8 cellular contexts compared by ENCODE assay signal in genomic region chr17:76585649-76586593, GRCh38. TPM values are rescaled to one million over a fixed set of nuclear protein-coding genes. Genes with fewer than 3 reads are reported as not detected.
DNase-seq lines count a peak whose midpoint lies in the region; ATAC-seq, FAIRE-seq and TF ChIP-seq lines count a peak whose summit lies in the region.

ST6GALNAC2 (minus strand) TSS chr17:76585860; CDS start chr17:76585808, 52 bp downstream.

- no peaks in the 10 kb centered on the region for H3K36me3 Mint-ChIP-seq in activated B cell treated with CpG ODN at 0.5 μM for 24 hours (ENCODE audit: low read depth)

- no peaks in the 10 kb centered on the region for H3K79me2 ChIP-seq in H1 (ENCODE audit: control insufficient read depth in 1 of 2, insufficient read depth in 2 of 2, low read length in 2 of 2)

- H3K4me1 ChIP-seq in H1 (replicated peaks in 1 of 4; ENCODE audit: control insufficient read depth in 3 of 4, insufficient read depth in 4 of 4, low read length in 3 of 4), result peaks cover 0 to 22% (median 11%) of the 10 kb centered on the region in 4 experiments; a peak in 6 of 7 replicates
- H3K4me1 ChIP-seq in mesenchymal stem cell (ENCODE audit: control insufficient read depth, insufficient read depth, low read depth, low read length), result peaks cover 15% of the 10 kb centered on the region

- no peak for TF ChIP-seq EP300 in H1 (IDR thresholded peaks at IDR 0.05; ENCODE audit: borderline replicate concordance in 1 of 2, low read depth in 2 of 2, low read length in 2 of 2)

- POLR2A ChIA-PET in activated B cell treated with CpG ODN at 0.5 μM for 24 hours (lab: Charles Lee), result interaction anchor here (0.6 to 2.0 kb wide), 6 partner anchors 29 to 1432 kb away, joined by 3 to 18 read pairs (median 8); partner anchors contain the start of gene PRPSAP1
- POLR2A ChIA-PET in H1 (lab: Charles Lee; ENCODE audit: partially characterized antibody), result interaction anchor here (0.7 to 1.9 kb wide), 7 partner anchors 13 to 151 kb away, joined by 3 to 6 read pairs (median 3); no protein-coding TSS in a partner anchor

- no peak within 1 kb of the TSS for H3K56ac ChIP-seq in H1 (replicated peaks; ENCODE audit: insufficient read length, low read depth, low read length)

- peaks cover 39% of the 10 kb centered on the region for H3K27me3 Mint-ChIP-seq in activated B cell treated with CpG ODN at 0.5 μM for 24 hours

- no peak for TF ChIP-seq POLR2A in H1 (IDR thresholded peaks at IDR 0.05; ENCODE audit: control extremely low read depth in 1 of 2, low read depth in 2 of 2, low read length in 2 of 2)

- H3K4me3 ChIP-seq in MG63 (peak within 1 kb of the TSS; percentile 53), H1 (ENCODE audit: extremely low read depth in 1 of 4, insufficient read depth in 2 of 4, low read depth in 3 of 4, low read length in 4 of 4) (peak within 1 kb of the TSS; percentile 42 to 81 (median 48)), mesenchymal stem cell (ENCODE audit: insufficient read depth in 1 of 2, low read depth in 1 of 2, low read length in 2 of 2) (peak within 1 kb of the TSS; percentile 32 to 75)

- H3K18ac ChIP-seq in H1 (ENCODE audit: extremely low read depth, low read length), result peak within 1 kb of the TSS; percentile 48; the same call in 1 of the 2 replicates
- H3K18ac ChIP-seq in mesenchymal stem cell (ENCODE audit: low read depth in 1 of 2, low read length in 2 of 2), result peak within 1 kb of the TSS; percentile 77

- TF ChIP-seq RAD21 in H1 (IDR thresholded peaks at IDR 0.05 in 1 of 2, conservative IDR thresholded peaks at IDR 0.05 in 1 of 2; ENCODE audit: low read depth in 2 of 2, low read length in 2 of 2), result no peak; a peak in 1 of 4 replicates

- intact Hi-C loops in activated B cell treated with CpG ODN at 0.5 μM for 24 hours (cut with micrococcal nuclease), result loop anchor here (5.0 kb wide), 1 partner anchor 36 kb away; no protein-coding TSS in a partner anchor

- FAIRE-seq in H1 (lab: Jason Lieb, UNC), result no peak

- H3K36me3 ChIP-seq in MG63 (no peaks in the 10 kb centered on the region), H1 (ENCODE audit: control insufficient read depth in 2 of 4, insufficient read depth in 4 of 4, low read length in 3 of 4) (peaks cover 0 to 9% (median 0%) of the 10 kb centered on the region in 4 experiments; a peak in 1 of 8 replicates), mesenchymal stem cell (ENCODE audit: control insufficient read depth in 1 of 2, insufficient read depth in 2 of 2, low read depth in 1 of 2, low read length in 2 of 2) (no peaks in the 10 kb centered on the region)

- H2BK20ac ChIP-seq in H1 (ENCODE audit: low read length), result no peak within 1 kb of the TSS

- no peak within 1 kb of the TSS for H3K23ac ChIP-seq in H1 (ENCODE audit: insufficient read length)
- H3K23ac ChIP-seq in mesenchymal stem cell (ENCODE audit: low read length in 2 of 2), result peak within 1 kb of the TSS in 1 of 2 experiments; percentile 75

- H2BK120ac ChIP-seq in H1 (replicated peaks; ENCODE audit: low read depth, low read length), result no peak within 1 kb of the TSS
- no peak within 1 kb of the TSS for H2BK120ac ChIP-seq in mesenchymal stem cell (ENCODE audit: low read depth, low read length)

- H4K5ac ChIP-seq in H1 (ENCODE audit: insufficient read length, low read depth, low read length), result no peak within 1 kb of the TSS

- CTCF ChIA-PET in activated B cell treated with CpG ODN at 0.5 μM for 24 hours (lab: Charles Lee), result interaction anchor here (1.0 to 1.2 kb wide), 2 partner anchors 28 to 38 kb away, joined by 3 to 4 read pairs; no protein-coding TSS in a partner anchor
- CTCF ChIA-PET in H1 (lab: Charles Lee; ENCODE audit: partially characterized antibody), result interaction anchor here (0.5 to 2.6 kb wide), 15 partner anchors 10 to 1414 kb away, joined by 3 to 12 read pairs (median 4); no protein-coding TSS in a partner anchor

- H3K9me3 Mint-ChIP-seq in activated B cell treated with CpG ODN at 0.5 μM for 24 hours, result no peaks in the 10 kb centered on the region

- H3K27ac Mint-ChIP-seq in activated B cell treated with CpG ODN at 0.5 μM for 24 hours, result no peak within 1 kb of the TSS

- H4K8ac ChIP-seq in H1 (ENCODE audit: extremely low read depth, insufficient read depth, low read length) (no peak within 1 kb of the TSS), mesenchymal stem cell (ENCODE audit: low read length) (peak within 1 kb of the TSS; percentile 48)

- H3K14ac ChIP-seq in H1 (ENCODE audit: insufficient read length) (no peak within 1 kb of the TSS), mesenchymal stem cell (ENCODE audit: low read length in 2 of 2) (peak within 1 kb of the TSS in 1 of 2 experiments; percentile 71)

- H4K91ac ChIP-seq in H1 (replicated peaks; ENCODE audit: insufficient read length, low read length) (no peak within 1 kb of the TSS), mesenchymal stem cell (ENCODE audit: low read length) (peak within 1 kb of the TSS; percentile 89)

- no peak within 1 kb of the TSS for H3K4ac ChIP-seq in H1 (replicated peaks; ENCODE audit: insufficient read length, low read depth, low read length)
- H3K4ac ChIP-seq in mesenchymal stem cell (ENCODE audit: low read depth in 1 of 2, low read length in 2 of 2), result no peak within 1 kb of the TSS

- peak within 1 kb of the TSS; percentile 75 for H3K4me3 Mint-ChIP-seq in activated B cell treated with CpG ODN at 0.5 μM for 24 hours

- H3K23me2 ChIP-seq in H1 (ENCODE audit: low read depth, low read length), result peaks cover 13% of the 10 kb centered on the region

- peaks cover 0 to 2% of the 10 kb centered on the region in 2 experiments for H4K20me1 ChIP-seq in H1 (replicated peaks in 1 of 2; ENCODE audit: control insufficient read depth in 1 of 2, insufficient read depth in 2 of 2, low read length in 2 of 2)

- H3K27ac ChIP-seq in H1 (ENCODE audit: low read depth, low read length), result no peak within 1 kb of the TSS
- no peak within 1 kb of the TSS for H3K27ac ChIP-seq in mesenchymal stem cell (ENCODE audit: low read length, poor library complexity, severe bottlenecking)
- H3K27ac ChIP-seq in substantia nigra (ENCODE audit: low read depth, low read length, poor library complexity, severe bottlenecking), result no peak within 1 kb of the TSS

- no peak within 1 kb of the TSS for H2BK5ac ChIP-seq in H1 (ENCODE audit: low read depth, low read length)
- H2BK5ac ChIP-seq in mesenchymal stem cell (ENCODE audit: low read depth, low read length, poor library complexity, severe bottlenecking), result no peak within 1 kb of the TSS

- H2BK15ac ChIP-seq in H1 (ENCODE audit: low read length), result 0 out of 2 replicates have a peak within 1 kb of the TSS, but pooled peaks have one; percentile 12
- peak within 1 kb of the TSS; percentile 26 for H2BK15ac ChIP-seq in mesenchymal stem cell (ENCODE audit: low read depth, poor library complexity, severe bottlenecking)

- H2BK12ac ChIP-seq in H1 (ENCODE audit: low read depth, low read length) (no peak within 1 kb of the TSS), mesenchymal stem cell (ENCODE audit: low read length in 2 of 2) (peak within 1 kb of the TSS in 1 of 2 experiments; percentile 90)

- WGBS in H1 (ENCODE audit: extremely low coverage in 1 of 2, insufficient coverage in 1 of 2, insufficient read length in 1 of 2, insufficient replicate concordance in 2 of 2, low coverage in 1 of 2, low lambda C conversion rate in 2 of 2, missing lambda C conversion rate in 1 of 2), 2 experiments, result 1% methylated on average over 73 of the region's 84 CpGs; no CpG with 5 or more reads in 1 of the 2 experiments
- WGBS in mesenchymal stem cell, result 2% methylated on average over 76 of the region's 84 CpGs

- H3K4me2 ChIP-seq in H1 (ENCODE audit: insufficient read depth in 1 of 2, low read depth in 2 of 2, low read length in 2 of 2), result peak within 1 kb of the TSS; percentile 87 to 99
- H3K4me2 ChIP-seq in mesenchymal stem cell (ENCODE audit: low read length, poor library complexity, severe bottlenecking), result peak within 1 kb of the TSS; percentile 82

- H3K27me3 ChIP-seq in MG63 (no peaks in the 10 kb centered on the region), H1 (replicated peaks in 1 of 4; ENCODE audit: control insufficient read depth in 3 of 4, extremely low read depth in 1 of 4, insufficient read depth in 3 of 4, low read length in 3 of 4) (peaks cover 33 to 64% (median 52%) of the 10 kb centered on the region in 4 experiments), mesenchymal stem cell (ENCODE audit: control insufficient read depth in 1 of 2, insufficient read depth in 1 of 2, low read length in 2 of 2) (peaks cover 37 to 66% of the 10 kb centered on the region in 2 experiments)

- ATAC-seq in activated B cell treated with CpG ODN at 0.5 μM for 24 hours (ENCODE audit: low read depth) (peak; percentile 75), HG03139 (IDR thresholded peaks at IDR 0.05; ENCODE audit: unreplicated experiment) (no peak), GM21381 (IDR thresholded peaks at IDR 0.05; ENCODE audit: unreplicated experiment) (no peak)

- peaks cover 18% of the 10 kb centered on the region for H3K4me1 Mint-ChIP-seq in activated B cell treated with CpG ODN at 0.5 μM for 24 hours

- H3K79me1 ChIP-seq in H1 (ENCODE audit: low read depth, low read length), result no peaks in the 10 kb centered on the region
- no peaks in the 10 kb centered on the region for H3K79me1 ChIP-seq in mesenchymal stem cell (replicated peaks; ENCODE audit: low read length, poor library complexity, severe bottlenecking)

- H3K9me3 ChIP-seq in MG63, result no peaks in the 10 kb centered on the region
- H3K9me3 ChIP-seq in H1 (ENCODE audit: insufficient read depth in 2 of 2, low read depth in 1 of 2, low read length in 1 of 2), result 0 out of 4 replicates have a peak, but pooled peaks cover 0 to 2% of the 10 kb centered on the region in 2 experiments
- H3K9me3 ChIP-seq in mesenchymal stem cell (ENCODE audit: control insufficient read depth, low read length), result no peaks in the 10 kb centered on the region

- H2AFZ ChIP-seq in H1 (ENCODE audit: low read length) (peak within 1 kb of the TSS; percentile 94), mesenchymal stem cell (ENCODE audit: low read depth, low read length) (peak within 1 kb of the TSS; percentile 56)

- no peak for TF ChIP-seq CTCF in activated B cell treated with CpG ODN at 0.5 μM for 24 hours (IDR thresholded peaks at IDR 0.05)
- no peak for TF ChIP-seq CTCF in H1 (IDR thresholded peaks at IDR 0.05; ENCODE audit: control extremely low read depth in 1 of 3, insufficient read depth in 1 of 3, low read depth in 1 of 3, low read length in 3 of 3)

- H3K9ac ChIP-seq in H1 (replicated peaks in 1 of 4; ENCODE audit: extremely low read depth in 1 of 4, low read depth in 3 of 4, low read length in 3 of 4) (0 out of 7 replicates have a peak within 1 kb of the TSS, but pooled peaks of 1 of the 4 experiments have one; percentile 26), mesenchymal stem cell (ENCODE audit: low read length) (peak within 1 kb of the TSS; percentile 61)

- DNase-seq in EH (ENCODE audit: low read depth) (peak; percentile 67), MG63 (peak; percentile 78), activated B cell treated with CpG ODN at 0.5 μM for 24 hours (peak; percentile 52), H1 (ENCODE audit: low read depth in 1 of 2, low spot score in 2 of 2) (peak in 1 of 2 experiments; percentile 67), mesenchymal stem cell (peak; percentile 55), substantia nigra (lab: John Stamatoyannopoulos, UW) (peak in 29 of 49 donors; percentile 4 to 62 (median 35))

- no peak within 1 kb of the TSS for H2AK5ac ChIP-seq in H1 (ENCODE audit: low read depth, low read length)
- no peak within 1 kb of the TSS for H2AK5ac ChIP-seq in mesenchymal stem cell (ENCODE audit: low read length, severe bottlenecking)

RNA-seq across cellular contexts. Expression of gene ST6GALNAC2, which starts in this region (rescaled TPM):
- total RNA-seq in MG63 (2014; rRNA removed; shearing (Covaris generic); ENCODE audit: low replicate concordance), result 0.15 and 0.30 TPM in 2 replicates
- total RNA-seq in activated B cell treated with CpG ODN at 0.5 μM for 24 hours, result not detected in 2 replicates
- total RNA-seq in H1 (2021; fragmentation: NEBNext Ultra II Directional; extraction: Animal tissue kit (Norgen Biotek cat#: 25700)), result not detected in 2 replicates
- polyA plus RNA-seq in H1 (2011; rRNA removed), result 0.09 TPM in 1 of 2 replicates, not detected in the other
- polyA plus RNA-seq in H1 (2011; cell fraction: cytosol; rRNA removed), result not detected
- polyA plus RNA-seq in H1 (2011; cell fraction: nucleus; rRNA removed), result not detected
- polyA plus RNA-seq in H1 (2012, experiment 1 of 2), result not detected in 4 replicates
- not detected for polyA plus RNA-seq in H1 (2012, experiment 2 of 2)
- polyA plus RNA-seq in H1 (2013, experiment 1 of 2), result not detected
- not detected for polyA plus RNA-seq in H1 (2013, experiment 2 of 2)
- polyA minus RNA-seq in H1 (2011; rRNA and poly(A)+ RNA removed), result not detected in 2 replicates
- polyA minus RNA-seq in H1 (2011; cell fraction: cytosol; rRNA and poly(A)+ RNA removed), result not detected
- polyA minus RNA-seq in H1 (2011; cell fraction: nucleus; rRNA and poly(A)+ RNA removed), result not detected
- polyA plus RNA-seq in mesenchymal stem cell (2013, experiment 1 of 2), result 0.72 TPM
- 0.78 TPM for polyA plus RNA-seq in mesenchymal stem cell (2013, experiment 2 of 2)

Comparison
In these comparisons a context has a peak if more than half of its experiments do, and no peak if none do; other contexts are left out.
1. Peak in DNase-seq and H3K4me3 ChIP-seq in MG63; RNA of the gene not detected or under 1 TPM.
2. Peak in DNase-seq and ATAC-seq in activated B cell treated with CpG ODN at 0.5 μM for 24 hours; RNA of the gene not detected or under 1 TPM.